Comparison of ENCODE assay signal across 16 cellular contexts in genomic region chr5:133256276-133256675, GRCh38.
"Had no signal": no experiment of that assay in that cellular context is flagged by ENCODE, and none has a peak within 500 bp of the region (broad histone marks: within the 10 kb centered on the region; RNA-seq: fewer than 3 reads in every experiment).

No MANE protein-coding gene starts in this region.

- H3K27me3 ChIP-seq: tibial nerve, vagina had no signal

- FAIRE-seq: islet of Langerhans had no signal

- H3K4me3 ChIP-seq: skin epidermis, tibial nerve, vagina had no signal

- H3K4me1 ChIP-seq: tibial nerve, vagina had no signal

- H3K27ac ChIP-seq: skin epidermis, tibial nerve, vagina had no signal

- H3K9me3 ChIP-seq: tibial nerve, vagina had no signal

- ATAC-seq: activated naive CD8-positive, alpha-beta T cell treated with anti-CD3 and anti-CD28 coated beads, Interleukin-2, amount 50 U/mL, for 24 hours; natural killer cell treated with Interleukin-12 subunit alpha and Interleukin-12 subunit beta and Interleukin-15 and Interleukin-18, amount 100 ng/mL, for 72 hours had no signal

- H3K36me3 ChIP-seq: tibial nerve, vagina had no signal

- DNase-seq: activated CD4-positive, alpha-beta T cell treated with anti-CD3 and anti-CD28 coated beads for 1 hour; activated CD4-positive, alpha-beta T cell treated with anti-CD3 and anti-CD28 coated beads, Interleukin-2, amount 50 U/mL, for 4 hours; activated naive CD4-positive, alpha-beta T cell treated with anti-CD3 and anti-CD28 coated beads for 36 hours; activated naive CD8-positive, alpha-beta T cell treated with anti-CD3 and anti-CD28 coated beads, Interleukin-2, amount 50 U/mL, for 24 hours; activated T-cell treated with anti-CD3 and anti-CD28 coated beads, Interleukin-2, amount 50 U/mL, for 1 hour; aorta; effector CD8-positive, alpha-beta T cell; foreskin fibroblast; nucleus accumbens; stimulated activated CD4-positive, alpha-beta T cell treated with anti-CD3 and anti-CD28 coated beads, Interleukin-4, amount 100 ng/mL, for 24 hours; stimulated activated naive CD4-positive, alpha-beta T cell had no signal
